ENCODE assay signal across 15 cellular contexts in the genomic region with DNA sequence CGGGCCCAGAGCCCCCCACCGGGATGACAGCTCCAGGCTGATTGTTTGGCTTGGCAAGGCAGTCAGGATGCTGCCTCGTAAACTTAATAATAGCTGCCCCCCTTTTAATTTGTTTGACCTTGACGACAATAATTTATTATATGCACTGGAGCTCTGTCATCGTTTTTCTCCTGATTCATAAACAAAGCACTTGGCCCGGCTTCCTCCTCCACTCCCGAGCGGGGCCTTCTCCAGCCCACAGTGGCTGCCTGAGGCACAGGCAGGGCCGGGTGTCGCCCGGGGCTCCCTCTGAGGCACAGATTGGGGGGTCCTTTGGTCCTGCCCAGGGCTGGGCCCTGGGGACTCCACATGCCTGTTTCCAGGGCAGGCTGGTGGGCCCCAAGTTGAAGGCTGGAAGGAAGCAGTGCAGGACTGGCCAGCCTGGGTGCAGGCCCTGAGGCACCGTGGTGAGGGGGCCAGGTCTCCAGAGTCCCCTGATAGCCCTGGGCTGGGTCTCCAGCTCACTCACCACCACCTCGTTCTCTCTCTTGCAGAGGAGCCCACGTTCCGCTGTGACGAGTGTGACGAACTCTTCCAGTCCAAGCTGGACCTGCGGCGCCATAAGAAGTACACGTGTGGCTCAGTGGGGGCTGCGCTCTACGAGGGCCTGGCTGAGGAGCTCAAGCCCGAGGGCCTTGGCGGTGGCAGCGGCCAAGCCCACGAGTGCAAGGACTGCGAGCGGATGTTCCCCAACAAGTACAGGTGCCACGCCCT.
DNase-seq lines count a peak whose midpoint lies in the region; ATAC-seq and TF ChIP-seq lines count a peak whose summit lies in the region.
"Had no signal": no experiment of that assay in that cellular context is flagged by ENCODE, and none has a peak within 500 bp of the region (broad histone marks: within the 10 kb centered on the region; RNA-seq: fewer than 3 reads in every experiment).

No MANE protein-coding gene starts in this region.

- no peak for ATAC-seq in HG02981 (IDR thresholded peaks at IDR 0.05; ENCODE audit: unreplicated experiment)
- no peak for ATAC-seq in HG03571 (IDR thresholded peaks at IDR 0.05; ENCODE audit: unreplicated experiment)

- no peak for TF ChIP-seq CTCF in AG10803 (conservative IDR thresholded peaks at IDR 0.05; ENCODE audit: low read length)

- no peak overlapping the region for H3K4me3 ChIP-seq in AG10803 (ENCODE audit: low read length)
- H3K4me3 ChIP-seq: thyroid gland had no signal

- in situ Hi-C loops in ACHN (cut with HindIII; ENCODE audit: low pct_ligation_motif_present, low pct_unique_long_range_greater_than_20kb, low sequenced_read_pairs), result no loop called here

- DNase-seq in AG10803 (ENCODE audit: low read depth) (peak; percentile 18), DMS79 (lab: John Stamatoyannopoulos, UW) (peak; percentile 10), NCI-H748 treated with DMSO at 0.1 percent for 48 hours (lab: John Stamatoyannopoulos, UW) (peak; percentile 73), fibroblast of peridontal ligament (ENCODE audit: extremely low read depth) (peak; percentile 6), ACHN (no peak)
- DNase-seq in stimulated activated CD4-positive, alpha-beta T cell treated with anti-CD3 and anti-CD28 coated beads, Interleukin-2, amount 100 ng/mL, for 48 hours, result no peak
- DNase-seq: activated CD4-positive, alpha-beta T cell treated with anti-CD3 and anti-CD28 coated beads, Interleukin-2, amount 10 ng/mL, durations not matched to agents 24 days and 14 days; DND-41; effector CD8-positive, alpha-beta T cell; NCI-H1930; NCI-H774; stimulated activated CD4-positive, alpha-beta T cell treated with anti-CD3 and anti-CD28 coated beads, Interleukin-4, amount 100 ng/mL, for 1 hour; thyroid gland had no signal

Comparison
In these comparisons a context has a peak if more than half of its experiments do, and no peak if none do; other contexts are left out.
1. DNase-seq: peak in AG10803 (single experiment), DMS79 (single experiment), NCI-H748 treated with DMSO at 0.1 percent for 48 hours (single experiment) and fibroblast of peridontal ligament (single experiment); none in ACHN (single experiment) and stimulated activated CD4-positive, alpha-beta T cell treated with anti-CD3 and anti-CD28 coated beads, Interleukin-2, amount 100 ng/mL, for 48 hours (0 of 2).